Comparison of ENCODE assay signal across 22 cellular contexts in genomic region chr12:78269620-78270019, GRCh38.
"Had no signal": no experiment of that assay in that cellular context is flagged by ENCODE, and none has a peak within 500 bp of the region (broad histone marks: within the 10 kb centered on the region; RNA-seq: fewer than 3 reads in every experiment).

No MANE protein-coding gene starts in this region.

- H3K27ac ChIP-seq: coronary artery, gastroesophageal sphincter, left ventricle myocardium inferior, psoas muscle, right lobe of liver, testis, tibial nerve, upper lobe of right lung, vagina had no signal

- DNase-seq: effector CD4-positive, alpha-beta T cell; endodermal cell; erythroblast; glutamatergic neuron; kidney; left cardiac atrium; left ventricle myocardium inferior; mesenchymal stem cell; naive B cell; psoas muscle; retina; right lobe of liver; stimulated activated CD4-positive, alpha-beta T cell treated with anti-CD3 and anti-CD28 coated beads, Interleukin-4, amount 100 ng/mL, for 1 hour; stimulated activated CD8-positive, alpha-beta memory T cell treated with anti-CD3 and anti-CD28 coated beads, Interleukin-4, amount 100 ng/mL, for 48 hours; testis; upper lobe of right lung had no signal

- H3K27me3 ChIP-seq: gastroesophageal sphincter, right lobe of liver, testis, tibial nerve, upper lobe of right lung, vagina had no signal

- H3K9me3 ChIP-seq: gastroesophageal sphincter, left ventricle myocardium inferior, psoas muscle, right lobe of liver, testis, tibial nerve, upper lobe of right lung, vagina had no signal

- H3K4me3 ChIP-seq: coronary artery, gastroesophageal sphincter, left ventricle myocardium inferior, lung, psoas muscle, right lobe of liver, testis, tibial nerve, upper lobe of right lung, vagina had no signal

- ATAC-seq: gastroesophageal sphincter; left cardiac atrium; psoas muscle; right lobe of liver; stimulated activated effector memory CD8-positive, alpha-beta T cell treated with anti-CD3 and anti-CD28 coated beads, Interleukin-12 subunit alpha, Interleukin-12 subunit beta, amount 100 ng/mL, for 72 hours; upper lobe of right lung had no signal

- H3K36me3 ChIP-seq: gastroesophageal sphincter, left ventricle myocardium inferior, right lobe of liver, tibial nerve, upper lobe of right lung, vagina had no signal

- H3K4me1 ChIP-seq: gastroesophageal sphincter, left ventricle myocardium inferior, psoas muscle, right lobe of liver, testis, tibial nerve, upper lobe of right lung, vagina had no signal
